In genomic region chr6:165970001-165970400, GRCh38 we compare ENCODE assay signal across 23 cellular contexts.
"Had no signal": no experiment of that assay in that cellular context is flagged by ENCODE, and none has a peak within 500 bp of the region (broad histone marks: within the 10 kb centered on the region; RNA-seq: fewer than 3 reads in every experiment).

No MANE protein-coding gene starts in this region.

- DNase-seq: cortex of kidney; effector CD8-positive, alpha-beta T cell; effector memory CD8-positive, alpha-beta T cell; endodermal cell; erythroblast; esophagus squamous epithelium; foreskin fibroblast; foreskin melanocyte; gastrocnemius medialis; glutamatergic neuron; head of caudate nucleus; heart right ventricle; hippocampal formation; left cardiac atrium; left lung; left ventricle myocardium superior; lower lobe of right lung; mesenchymal stem cell; mucosa of descending colon; naive B cell; naive thymus-derived CD8-positive, alpha-beta T cell had no signal

- H3K9me3 ChIP-seq: esophagus squamous epithelium, gastrocnemius medialis, heart right ventricle, left lung, lower lobe of right lung, mucosa of descending colon had no signal

- H3K27ac ChIP-seq: epithelial cell of prostate, esophagus squamous epithelium, gastrocnemius medialis, heart right ventricle, left lung, lower lobe of right lung had no signal

- H3K27me3 ChIP-seq: esophagus squamous epithelium, gastrocnemius medialis, heart right ventricle, left lung had no signal

- H3K4me3 ChIP-seq: esophagus squamous epithelium, gastrocnemius medialis, heart right ventricle, left lung, lower lobe of right lung, mucosa of descending colon had no signal

- H3K4me1 ChIP-seq: esophagus squamous epithelium, gastrocnemius medialis, heart right ventricle, left lung, lower lobe of right lung had no signal

- ATAC-seq: effector memory CD8-positive, alpha-beta T cell; esophagus mucosa; gastrocnemius medialis; heart right ventricle; left cardiac atrium; left lung; left ventricle myocardium superior; lower lobe of right lung; naive thymus-derived CD8-positive, alpha-beta T cell had no signal

- H3K36me3 ChIP-seq: esophagus squamous epithelium, gastrocnemius medialis, heart right ventricle, left lung, lower lobe of right lung had no signal
